8 cellular contexts compared by ENCODE assay signal in genomic region chr13:35365885-35366284, GRCh38.
"Had no signal": no experiment of that assay in that cellular context is flagged by ENCODE, and none has a peak within 500 bp of the region (broad histone marks: within the 10 kb centered on the region; RNA-seq: fewer than 3 reads in every experiment).

No MANE protein-coding gene starts in this region.

- DNase-seq: H9, HCEC 1CT, HFFc6, KBM-7 had no signal

- H3K4me3 ChIP-seq: GM23338 had no signal

- H3K4me1 Mint-ChIP-seq: GM23338, H9, IgD-negative memory B cell had no signal

- H3K27ac ChIP-seq: HL-60, KMS-11 had no signal

- H3K27ac Mint-ChIP-seq: GM23338, H9, HFFc6, IgD-negative memory B cell had no signal

- H2AFZ ChIP-seq: GM23338 had no signal

- H3K4me3 Mint-ChIP-seq: GM23338, H9, HFFc6, IgD-negative memory B cell had no signal

- H3K9ac ChIP-seq: KMS-11 had no signal

- H3K27me3 Mint-ChIP-seq: IgD-negative memory B cell had no signal

- H3K4me2 ChIP-seq: GM23338, KMS-11 had no signal
